Comparison of ENCODE assay signal across 21 cellular contexts in the genomic region with DNA sequence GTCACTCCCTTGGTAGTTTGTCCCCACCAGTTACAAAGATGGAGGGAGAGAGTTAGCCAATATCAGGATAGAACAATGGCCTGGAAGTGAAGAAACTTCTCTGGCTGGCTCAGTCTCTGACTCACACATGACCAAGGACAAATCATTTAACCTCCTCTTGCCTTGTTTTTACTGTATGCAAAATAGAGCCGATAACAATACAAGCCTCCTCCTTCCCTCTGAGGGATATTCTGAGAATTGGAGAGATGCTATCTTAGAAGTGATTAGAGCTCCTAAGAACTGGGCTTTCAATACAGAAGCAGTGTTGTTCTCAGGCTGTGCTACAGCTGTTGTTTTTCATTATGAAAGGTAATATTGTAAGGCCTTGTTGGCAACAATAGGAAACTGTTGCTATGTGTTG.
DNase-seq lines count a peak whose midpoint lies in the region; ATAC-seq and TF ChIP-seq lines count a peak whose summit lies in the region.
"Had no signal": no experiment of that assay in that cellular context is flagged by ENCODE, and none has a peak within 500 bp of the region (broad histone marks: within the 10 kb centered on the region; RNA-seq: fewer than 3 reads in every experiment).

No MANE protein-coding gene starts in this region.

- no peak overlapping the region for H3K9ac ChIP-seq in fibroblast of lung (ENCODE audit: insufficient read depth, low read length)

- intact Hi-C loops in activated CD8-positive, alpha-beta T cell treated with anti-CD3 and anti-CD28 coated beads for 36 hours (cut with micrococcal nuclease), result no loop called here
- intact Hi-C loops in sciatic nerve (cut with DNase I), result no loop called here

- H3K9me3 Mint-ChIP-seq in activated CD8-positive, alpha-beta T cell treated with anti-CD3 and anti-CD28 coated beads for 36 hours, result no peaks in the 10 kb centered on the region
- H3K9me3 Mint-ChIP-seq in activated CD8-positive, alpha-beta T cell treated with anti-CD3 and anti-CD28 coated beads, Interleukin-2, amount 10 ng/mL, durations not matched to agents 7 days and 5 days (ENCODE audit: insufficient read depth), result no peaks in the 10 kb centered on the region
- H3K9me3 Mint-ChIP-seq: CD4-positive, alpha-beta T cell; effector memory CD8-positive, alpha-beta T cell had no signal

- no peak overlapping the region for H3K27ac Mint-ChIP-seq in activated CD8-positive, alpha-beta T cell treated with anti-CD3 and anti-CD28 coated beads for 36 hours
- H3K27ac Mint-ChIP-seq in activated CD8-positive, alpha-beta T cell treated with anti-CD3 and anti-CD28 coated beads, Interleukin-2, amount 10 ng/mL, durations not matched to agents 7 days and 5 days, result no peak overlapping the region
- H3K27ac Mint-ChIP-seq: CD4-positive, alpha-beta T cell; effector memory CD8-positive, alpha-beta T cell; GM23338; stimulated activated naive CD8-positive, alpha-beta T cell treated with anti-CD3 and anti-CD28 coated beads, Interleukin-15, amount 100 ng/mL, for 72 hours had no signal

- POLR2A ChIA-PET in activated CD8-positive, alpha-beta T cell treated with anti-CD3 and anti-CD28 coated beads for 36 hours (lab: Charles Lee), result no interaction called here
- POLR2A ChIA-PET in activated CD8-positive, alpha-beta T cell treated with anti-CD3 and anti-CD28 coated beads, Interleukin-2, amount 10 ng/mL, durations not matched to agents 7 days and 5 days (lab: Charles Lee), result no interaction called here
- POLR2A ChIA-PET in RWPE1 (lab: Yijun Ruan, JAX; ENCODE audit: low non-redundant PET), result no interaction called here

- peaks cover 21% of the 10 kb centered on the region for H3K27me3 Mint-ChIP-seq in activated CD8-positive, alpha-beta T cell treated with anti-CD3 and anti-CD28 coated beads for 36 hours
- H3K27me3 Mint-ChIP-seq in activated CD8-positive, alpha-beta T cell treated with anti-CD3 and anti-CD28 coated beads, Interleukin-2, amount 10 ng/mL, durations not matched to agents 7 days and 5 days (ENCODE audit: low read depth), result peaks cover 2% of the 10 kb centered on the region

- H3K4me3 ChIP-seq in fibroblast of lung (replicated peaks in 1 of 4; ENCODE audit: control extremely low read depth in 1 of 4, insufficient read depth in 1 of 4, low read depth in 3 of 4, low read length in 4 of 4), result no peak overlapping the region
- H3K4me3 ChIP-seq: GM23338, SJCRH30, upper lobe of left lung had no signal

- CTCF ChIA-PET in activated CD8-positive, alpha-beta T cell treated with anti-CD3 and anti-CD28 coated beads for 36 hours (lab: Charles Lee), result no interaction called here
- CTCF ChIA-PET in activated CD8-positive, alpha-beta T cell treated with anti-CD3 and anti-CD28 coated beads, Interleukin-2, amount 10 ng/mL, durations not matched to agents 7 days and 5 days (lab: Charles Lee), result no interaction called here
- CTCF ChIA-PET in RWPE1 (lab: Yijun Ruan, JAX), result no interaction called here

- TF ChIP-seq CTCF in activated CD8-positive, alpha-beta T cell treated with anti-CD3 and anti-CD28 coated beads for 36 hours (IDR thresholded peaks at IDR 0.05), result no peak
- TF ChIP-seq CTCF in RWPE1 (conservative IDR thresholded peaks at IDR 0.05; ENCODE audit: low read depth) (no peak), fibroblast of lung (conservative IDR thresholded peaks at IDR 0.05 in 1 of 2, IDR thresholded peaks at IDR 0.05 in 1 of 2; ENCODE audit: low read depth in 1 of 2, low read length in 2 of 2) (no peak)

- no peaks in the 10 kb centered on the region for H3K27me3 ChIP-seq in fibroblast of lung (ENCODE audit: control insufficient read depth, insufficient read depth, low read length)
- H3K27me3 ChIP-seq: neutrophil, SJCRH30, upper lobe of left lung had no signal

- H3K4me2 ChIP-seq in fibroblast of lung (ENCODE audit: extremely low read depth, insufficient read depth, low read length), result no peak overlapping the region
- H3K4me2 ChIP-seq: GM23338 had no signal

- no peaks in the 10 kb centered on the region for H3K36me3 Mint-ChIP-seq in activated CD8-positive, alpha-beta T cell treated with anti-CD3 and anti-CD28 coated beads for 36 hours (ENCODE audit: low read depth)
- H3K36me3 Mint-ChIP-seq in activated CD8-positive, alpha-beta T cell treated with anti-CD3 and anti-CD28 coated beads, Interleukin-2, amount 10 ng/mL, durations not matched to agents 7 days and 5 days (ENCODE audit: low read depth), result no peaks in the 10 kb centered on the region

- H2AFZ ChIP-seq in fibroblast of lung (ENCODE audit: low read length), result no peak overlapping the region
- H2AFZ ChIP-seq: GM23338 had no signal

- DNase-seq in activated CD8-positive, alpha-beta T cell treated with anti-CD3 and anti-CD28 coated beads for 36 hours, result no peak
- no peak for DNase-seq in activated CD8-positive, alpha-beta T cell treated with anti-CD3 and anti-CD28 coated beads, Interleukin-2, amount 10 ng/mL, durations not matched to agents 7 days and 5 days
- DNase-seq in RWPE1 (ENCODE audit: low spot score) (peak; percentile 19), fibroblast of lung (ENCODE audit: low read depth in 2 of 2) (peak; percentile 15 to 62), sciatic nerve (ENCODE audit: low spot score) (no peak), iPS-NIHi7 (ENCODE audit: extremely low spot score) (no peak), NAMALWA (ENCODE audit: low spot score) (no peak)
- DNase-seq: ACHN; activated CD4-positive, CD25-positive, alpha-beta regulatory T cell; activated effector memory CD4-positive, alpha-beta T cell treated with Interleukin-2 at 50 U/mL for 16 hours; CD4-positive, alpha-beta T cell; DMS79; effector memory CD8-positive, alpha-beta T cell; hippocampal formation; NCI-H524; stimulated activated naive CD8-positive, alpha-beta T cell treated with anti-CD3 and anti-CD28 coated beads, Interleukin-15, amount 100 ng/mL, for 72 hours; upper lobe of left lung had no signal

- peaks cover 5% of the 10 kb centered on the region for H3K4me1 Mint-ChIP-seq in activated CD8-positive, alpha-beta T cell treated with anti-CD3 and anti-CD28 coated beads for 36 hours (ENCODE audit: low read depth)
- no peaks in the 10 kb centered on the region for H3K4me1 Mint-ChIP-seq in activated CD8-positive, alpha-beta T cell treated with anti-CD3 and anti-CD28 coated beads, Interleukin-2, amount 10 ng/mL, durations not matched to agents 7 days and 5 days (ENCODE audit: low read depth)
- H3K4me1 Mint-ChIP-seq: stimulated activated naive CD8-positive, alpha-beta T cell treated with anti-CD3 and anti-CD28 coated beads, Interleukin-15, amount 100 ng/mL, for 72 hours had no signal

- no peaks in the 10 kb centered on the region for H3K36me3 ChIP-seq in fibroblast of lung (ENCODE audit: control insufficient read depth, insufficient read depth, low read length)
- H3K36me3 ChIP-seq: neutrophil, SJCRH30, upper lobe of left lung had no signal

- no peaks in the 10 kb centered on the region for H3K79me2 ChIP-seq in fibroblast of lung (ENCODE audit: control insufficient read depth, insufficient read depth, low read length)

- ATAC-seq in activated CD8-positive, alpha-beta T cell treated with anti-CD3 and anti-CD28 coated beads for 36 hours, result peak; percentile 20
- no peak for ATAC-seq in activated CD8-positive, alpha-beta T cell treated with anti-CD3 and anti-CD28 coated beads, Interleukin-2, amount 10 ng/mL, durations not matched to agents 7 days and 5 days
- ATAC-seq in sciatic nerve (peak; percentile 56), HG03175 (IDR thresholded peaks at IDR 0.05; ENCODE audit: unreplicated experiment) (no peak)
- ATAC-seq: effector memory CD8-positive, alpha-beta T cell; GM23338; stimulated activated naive CD8-positive, alpha-beta T cell treated with anti-CD3 and anti-CD28 coated beads, Interleukin-15, amount 100 ng/mL, for 72 hours had no signal

- no peaks in the 10 kb centered on the region for H3K4me1 ChIP-seq in fibroblast of lung (ENCODE audit: control insufficient read depth, extremely low read depth, insufficient read depth, low read length)
- H3K4me1 ChIP-seq: SJCRH30, upper lobe of left lung had no signal

- no peak overlapping the region for H3K4me3 Mint-ChIP-seq in activated CD8-positive, alpha-beta T cell treated with anti-CD3 and anti-CD28 coated beads for 36 hours
- no peak overlapping the region for H3K4me3 Mint-ChIP-seq in activated CD8-positive, alpha-beta T cell treated with anti-CD3 and anti-CD28 coated beads, Interleukin-2, amount 10 ng/mL, durations not matched to agents 7 days and 5 days
- H3K4me3 Mint-ChIP-seq: CD4-positive, alpha-beta T cell; effector memory CD8-positive, alpha-beta T cell; GM23338; stimulated activated naive CD8-positive, alpha-beta T cell treated with anti-CD3 and anti-CD28 coated beads, Interleukin-15, amount 100 ng/mL, for 72 hours had no signal

- H3K27ac ChIP-seq in RWPE1 (no peak overlapping the region), fibroblast of lung (ENCODE audit: insufficient read depth, low read length) (no peak overlapping the region)
- H3K27ac ChIP-seq: neutrophil, SJCRH30, upper lobe of left lung had no signal

- H4K20me1 ChIP-seq in fibroblast of lung (ENCODE audit: control insufficient read depth, extremely low read depth, insufficient read depth, low read length), result no peaks in the 10 kb centered on the region

- no peaks in the 10 kb centered on the region for H3K9me3 ChIP-seq in fibroblast of lung (ENCODE audit: control insufficient read depth, insufficient read depth, low read depth, low read length)
- H3K9me3 ChIP-seq: neutrophil, SJCRH30, upper lobe of left lung had no signal

Comparison
In these comparisons a context has a peak if more than half of its experiments do, and no peak if none do; other contexts are left out.
1. ATAC-seq: peak in activated CD8-positive, alpha-beta T cell treated with anti-CD3 and anti-CD28 coated beads for 36 hours (single experiment) and sciatic nerve (single experiment); none in activated CD8-positive, alpha-beta T cell treated with anti-CD3 and anti-CD28 coated beads, Interleukin-2, amount 10 ng/mL, durations not matched to agents 7 days and 5 days (single experiment) and HG03175 (single experiment).
2. DNase-seq: peak in RWPE1 (single experiment) and fibroblast of lung (2 of 2); none in activated CD8-positive, alpha-beta T cell treated with anti-CD3 and anti-CD28 coated beads for 36 hours (single experiment), activated CD8-positive, alpha-beta T cell treated with anti-CD3 and anti-CD28 coated beads, Interleukin-2, amount 10 ng/mL, durations not matched to agents 7 days and 5 days (single experiment), sciatic nerve (single experiment), iPS-NIHi7 (single experiment) and NAMALWA (single experiment).